In genomic region chr3:84974347-84974746, GRCh38 we compare ENCODE assay signal across 20 cellular contexts. TPM values are rescaled to one million over a fixed set of nuclear protein-coding genes. Genes with fewer than 3 reads are reported as not detected.
DNase-seq lines count a peak whose midpoint lies in the region; ATAC-seq and TF ChIP-seq lines count a peak whose summit lies in the region.
"Had no signal": no experiment of that assay in that cellular context is flagged by ENCODE, and none has a peak within 500 bp of the region (broad histone marks: within the 10 kb centered on the region; RNA-seq: fewer than 3 reads in every experiment).

No MANE protein-coding gene starts in this region.

- H3K27me3 Mint-ChIP-seq in immature natural killer cell (ENCODE audit: low read depth in 3 of 3) = no peaks in the 10 kb centered on the region
- H3K27me3 Mint-ChIP-seq: CD4-positive, alpha-beta T cell; central memory CD8-positive, alpha-beta T cell; naive thymus-derived CD4-positive, alpha-beta T cell; T-helper 17 cell had no signal

- H3K27ac ChIP-seq in C4-2B (no peak overlapping the region), right lobe of liver (no peak overlapping the region)
- H3K27ac ChIP-seq: gastrocnemius medialis, lower lobe of right lung, upper lobe of left lung had no signal

- H3K9me3 Mint-ChIP-seq in immature natural killer cell = peaks cover 0 to 34% (median 12%) of the 10 kb centered on the region in 6 donors
- H3K9me3 Mint-ChIP-seq: activated T-helper 1 cell treated with anti-CD3 and anti-CD28 coated beads, Interleukin-12 subunit alpha, Interleukin-12 subunit beta, Interleukin-2, Interleukin-4 antibody, amounts not matched to agents 30 ng/mL and 10 ng/mL and 1 ng/mL, durations not matched to agents 14 hours and 24 hours and 36 hours; CD4-positive, alpha-beta T cell had no signal

- no peaks in the 10 kb centered on the region for H3K36me3 ChIP-seq in right lobe of liver
- H3K36me3 ChIP-seq: gastrocnemius medialis, lower lobe of right lung, upper lobe of left lung had no signal

- intact Hi-C loops in right lobe of liver (cut with DNase I) = no loop called here

- no peaks in the 10 kb centered on the region for H3K4me1 ChIP-seq in right lobe of liver
- H3K4me1 ChIP-seq: lower lobe of right lung, upper lobe of left lung had no signal

- H3K9me3 ChIP-seq in right lobe of liver = no peaks in the 10 kb centered on the region
- H3K9me3 ChIP-seq: gastrocnemius medialis, lower lobe of right lung, upper lobe of left lung had no signal

- no peak overlapping the region for H3K4me3 Mint-ChIP-seq in immature natural killer cell
- H3K4me3 Mint-ChIP-seq: activated T-helper 1 cell treated with anti-CD3 and anti-CD28 coated beads, Interleukin-12 subunit alpha, Interleukin-12 subunit beta, Interleukin-2, Interleukin-4 antibody, amounts not matched to agents 30 ng/mL and 10 ng/mL and 1 ng/mL, durations not matched to agents 14 hours and 24 hours and 36 hours; CD4-positive, alpha-beta T cell; central memory CD8-positive, alpha-beta T cell; naive thymus-derived CD4-positive, alpha-beta T cell; T-helper 17 cell had no signal

- H3K27me3 ChIP-seq in right lobe of liver = no peaks in the 10 kb centered on the region
- H3K27me3 ChIP-seq: gastrocnemius medialis, upper lobe of left lung had no signal

- TF ChIP-seq CTCF in C4-2B (conservative IDR thresholded peaks at IDR 0.05) = peak; percentile 42
- peak; percentile 43 for TF ChIP-seq CTCF in LNCaP clone FGC (IDR thresholded peaks at IDR 0.05; ENCODE audit: control insufficient read depth, extremely low read depth, insufficient read depth)
- TF ChIP-seq CTCF in right lobe of liver (IDR thresholded peaks at IDR 0.05) = peak; percentile 29 to 52 (median 40)

- H3K36me3 Mint-ChIP-seq in immature natural killer cell = no peaks in the 10 kb centered on the region
- H3K36me3 Mint-ChIP-seq: naive thymus-derived CD4-positive, alpha-beta T cell had no signal

- peak; percentile 66 to 74 (median 71) for ATAC-seq in right lobe of liver
- ATAC-seq: lower lobe of right lung; naive thymus-derived CD4-positive, alpha-beta T cell; stimulated activated naive CD8-positive, alpha-beta T cell treated with anti-CD3 and anti-CD28 coated beads, Interleukin-15, Interleukin-2, amounts not matched to agents 100 U/mL and 50 U/mL, for 24 hours; T-helper 17 cell had no signal

- TF ChIP-seq POLR2A in right lobe of liver (IDR thresholded peaks at IDR 0.05) = no peak

- H3K27ac Mint-ChIP-seq in immature natural killer cell = no peak overlapping the region
- H3K27ac Mint-ChIP-seq: activated T-helper 1 cell treated with anti-CD3 and anti-CD28 coated beads, Interleukin-12 subunit alpha, Interleukin-12 subunit beta, Interleukin-2, Interleukin-4 antibody, amounts not matched to agents 30 ng/mL and 10 ng/mL and 1 ng/mL, durations not matched to agents 14 hours and 24 hours and 36 hours; CD4-positive, alpha-beta T cell; naive thymus-derived CD4-positive, alpha-beta T cell; T-helper 17 cell had no signal

- no peak overlapping the region for H3K4me3 ChIP-seq in LNCaP clone FGC (ENCODE audit: low read depth, low read length)
- H3K4me3 ChIP-seq in right lobe of liver = no peak overlapping the region
- H3K4me3 ChIP-seq: gastrocnemius medialis, lower lobe of right lung, upper lobe of left lung had no signal

- DNase-seq in LNCaP clone FGC (ENCODE audit: low read depth) (peak; percentile 30), cerebellar cortex (ENCODE audit: low spot score) (peak; percentile 44), right lobe of liver (no peak), NCI-H748 (lab: John Stamatoyannopoulos, UW; ENCODE audit: unreplicated experiment) (no peak), anterior cingulate cortex (lab: John Stamatoyannopoulos, UW) (no peak), NOMO-1 treated with dmso at 0.1 percent for 144 hours (lab: John Stamatoyannopoulos, UW; ENCODE audit: unreplicated experiment) (no peak), immature natural killer cell (no peak)
- DNase-seq: activated CD8-positive, alpha-beta memory T cell treated with anti-CD3 and anti-CD28 coated beads for 24 hours; CD4-positive, alpha-beta T cell; gastrocnemius medialis; GOT3; lower lobe of right lung; naive thymus-derived CD4-positive, alpha-beta T cell; NCI-H82; stimulated activated naive CD8-positive, alpha-beta T cell treated with anti-CD3 and anti-CD28 coated beads, Interleukin-15, Interleukin-2, amounts not matched to agents 100 U/mL and 50 U/mL, for 24 hours; T-helper 17 cell; upper lobe of left lung had no signal

- no peaks in the 10 kb centered on the region for H3K4me1 Mint-ChIP-seq in immature natural killer cell
- H3K4me1 Mint-ChIP-seq: central memory CD8-positive, alpha-beta T cell; naive thymus-derived CD4-positive, alpha-beta T cell; T-helper 17 cell had no signal

RNA-seq across cellular contexts. Expression of gene CADM2, which starts 15.6 kb away (rescaled TPM):
- total RNA-seq in right lobe of liver = 1 to 10 TPM in 2 of 6 experiments, under 1 TPM in 4; under 0.01 to 1.7 (median 0.15) TPM
- under 1 TPM in 1 of 3 donors, not detected in 2; 0.64 TPM for polyA plus RNA-seq in immature natural killer cell
- total RNA-seq: activated T-helper 1 cell treated with anti-CD3 and anti-CD28 coated beads, Interleukin-12 subunit alpha, Interleukin-12 subunit beta, Interleukin-2, Interleukin-4 antibody, amounts not matched to agents 30 ng/mL and 10 ng/mL and 1 ng/mL, durations not matched to agents 14 hours and 24 hours and 36 hours had no signal
- polyA plus RNA-seq: naive thymus-derived CD4-positive, alpha-beta T cell had no signal

Comparison
In these comparisons a context has a peak if more than half of its experiments do, and no peak if none do; other contexts are left out.
1. DNase-seq: peak in LNCaP clone FGC (single experiment) and cerebellar cortex (single experiment); none in right lobe of liver (0 of 3), NCI-H748 (single experiment), anterior cingulate cortex (0 of 58), NOMO-1 treated with dmso at 0.1 percent for 144 hours (single experiment) and immature natural killer cell (0 of 3).
2. Peak in every context shown above with its lines, with median percentiles within 50 percentile points of each other: CTCF ChIP-seq.